14 cellular contexts compared by ENCODE assay signal in the genomic region with DNA sequence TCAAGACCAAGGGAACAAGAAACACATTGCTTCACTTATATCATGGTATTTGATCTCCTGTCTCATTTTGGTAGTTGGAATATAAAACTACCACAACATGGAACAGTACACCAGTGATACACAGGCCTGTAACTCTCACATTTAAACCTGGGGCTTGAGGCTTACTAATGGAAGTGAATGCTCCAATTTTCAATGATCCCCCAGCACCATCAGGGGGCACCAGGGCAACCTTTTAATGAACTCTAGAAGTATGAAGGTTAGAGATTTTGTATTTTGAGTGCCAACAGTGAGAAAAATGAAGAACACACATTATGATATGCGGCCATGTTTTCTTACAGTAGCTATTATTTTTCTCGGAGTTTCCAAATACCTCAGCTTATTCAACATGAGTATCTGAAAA.
"Had no signal": no experiment of that assay in that cellular context is flagged by ENCODE, and none has a peak within 500 bp of the region (broad histone marks: within the 10 kb centered on the region; RNA-seq: fewer than 3 reads in every experiment).

No MANE protein-coding gene starts in this region.

- H3K27ac Mint-ChIP-seq: activated CD4-positive, alpha-beta memory T cell treated with anti-CD3 and anti-CD28 coated beads for 36 hours; activated CD8-positive, alpha-beta memory T cell treated with anti-CD3 and anti-CD28 coated beads, Interleukin-2, amount 10 ng/mL, durations not matched to agents 7 days and 5 days; activated naive CD4-positive, alpha-beta T cell treated with anti-CD3 and anti-CD28 coated beads, Interleukin-2, amount 50 U/mL, for 24 hours; activated T-cell treated with anti-CD3 and anti-CD28 coated beads, Interleukin-2, amount 50 U/mL, for 24 hours; nephron had no signal

- H3K9me3 Mint-ChIP-seq: activated CD4-positive, alpha-beta memory T cell treated with anti-CD3 and anti-CD28 coated beads for 36 hours; activated naive CD4-positive, alpha-beta T cell treated with anti-CD3 and anti-CD28 coated beads, Interleukin-2, amount 50 U/mL, for 24 hours; activated T-cell treated with anti-CD3 and anti-CD28 coated beads, Interleukin-2, amount 50 U/mL, for 24 hours; nephron had no signal

- H3K4me1 ChIP-seq: tibial nerve, vagina had no signal

- H3K4me1 Mint-ChIP-seq: activated CD8-positive, alpha-beta memory T cell treated with anti-CD3 and anti-CD28 coated beads, Interleukin-2, amount 10 ng/mL, durations not matched to agents 7 days and 5 days; activated naive CD4-positive, alpha-beta T cell treated with anti-CD3 and anti-CD28 coated beads, Interleukin-2, amount 50 U/mL, for 24 hours had no signal

- DNase-seq: activated CD4-positive, alpha-beta memory T cell treated with anti-CD3 and anti-CD28 coated beads for 36 hours; activated CD8-positive, alpha-beta memory T cell treated with anti-CD3 and anti-CD28 coated beads, Interleukin-2, amount 10 ng/mL, durations not matched to agents 7 days and 5 days; activated T-cell treated with anti-CD3 and anti-CD28 coated beads, Interleukin-2, amount 50 U/mL, for 24 hours; foreskin fibroblast; glutamatergic neuron; occipital lobe; small intestine; stimulated activated CD4-positive, alpha-beta T cell treated with anti-CD3 and anti-CD28 coated beads, Interleukin-4, amount 100 ng/mL, for 24 hours; stimulated activated naive CD4-positive, alpha-beta T cell; T1000 had no signal

- H3K36me3 ChIP-seq: tibial nerve, vagina had no signal

- H3K27ac ChIP-seq: tibial nerve, vagina had no signal

- H3K27me3 Mint-ChIP-seq: activated CD4-positive, alpha-beta memory T cell treated with anti-CD3 and anti-CD28 coated beads for 36 hours had no signal

- H3K36me3 Mint-ChIP-seq: activated CD4-positive, alpha-beta memory T cell treated with anti-CD3 and anti-CD28 coated beads for 36 hours; activated CD8-positive, alpha-beta memory T cell treated with anti-CD3 and anti-CD28 coated beads, Interleukin-2, amount 10 ng/mL, durations not matched to agents 7 days and 5 days; activated naive CD4-positive, alpha-beta T cell treated with anti-CD3 and anti-CD28 coated beads, Interleukin-2, amount 50 U/mL, for 24 hours had no signal

- H3K4me3 Mint-ChIP-seq: activated CD4-positive, alpha-beta memory T cell treated with anti-CD3 and anti-CD28 coated beads for 36 hours; activated CD8-positive, alpha-beta memory T cell treated with anti-CD3 and anti-CD28 coated beads, Interleukin-2, amount 10 ng/mL, durations not matched to agents 7 days and 5 days; activated naive CD4-positive, alpha-beta T cell treated with anti-CD3 and anti-CD28 coated beads, Interleukin-2, amount 50 U/mL, for 24 hours; activated T-cell treated with anti-CD3 and anti-CD28 coated beads, Interleukin-2, amount 50 U/mL, for 24 hours; nephron had no signal

- H3K4me3 ChIP-seq: tibial nerve, vagina had no signal

- H3K9me3 ChIP-seq: tibial nerve, vagina had no signal

- ATAC-seq: activated CD8-positive, alpha-beta memory T cell treated with anti-CD3 and anti-CD28 coated beads, Interleukin-2, amount 10 ng/mL, durations not matched to agents 7 days and 5 days had no signal

- H3K27me3 ChIP-seq: tibial nerve, vagina had no signal
